Comparison of ENCODE assay signal across 7 cellular contexts in genomic region chr4:144723471-144723870, GRCh38.
"Had no signal": no experiment of that assay in that cellular context is flagged by ENCODE, and none has a peak within 500 bp of the region (broad histone marks: within the 10 kb centered on the region; RNA-seq: fewer than 3 reads in every experiment).

No MANE protein-coding gene starts in this region.

- H3K4me2 ChIP-seq: GM23338 had no signal

- DNase-seq: H9, HCEC 1CT, IMR-90 had no signal

- H2AFZ ChIP-seq: GM23338 had no signal

- ATAC-seq: GM23338 had no signal

- H3K4me3 ChIP-seq: GM23338 had no signal

- FAIRE-seq: H1, H54, HTR-8/SVneo had no signal
